In genomic region chr10:95606922-95607321, GRCh38 we compare ENCODE assay signal across 1 cellular context.
TF ChIP-seq lines count a peak whose summit lies in the region.

No MANE protein-coding gene starts in this region.

TF ChIP-seq in HepG2, 621 proteins besides CTCF, POLR2A, EP300 and RAD21:
- TF ChIP-seq CEBPB (IDR thresholded peaks at IDR 0.05; ENCODE audit: borderline replicate concordance, low read depth, low read length) (no peak), NRL (CRISPR knock-in tag; IDR thresholded peaks at IDR 0.05; ENCODE audit: borderline replicate concordance) (no peak), TBL1XR1 (IDR thresholded peaks at IDR 0.05; ENCODE audit: borderline replicate concordance, low read length, partially characterized antibody) (no peak), NFE2 (CRISPR knock-in tag; IDR thresholded peaks at IDR 0.05) (no peak), MAFG (CRISPR knock-in tag; IDR thresholded peaks at IDR 0.05) (no peak), ATF5 (CRISPR knock-in tag; IDR thresholded peaks at IDR 0.05; ENCODE audit: low read depth) (no peak), RBM22 (optimal IDR thresholded peaks at IDR 0.05; ENCODE audit: low read length) (peak; percentile 58), SIX4 (CRISPR knock-in tag; IDR thresholded peaks at IDR 0.05) (no peak), ZMAT5 (CRISPR knock-in tag; IDR thresholded peaks at IDR 0.05; ENCODE audit: borderline replicate concordance, low read depth) (no peak)
